30 cellular contexts compared by ENCODE assay signal in the genomic region with DNA sequence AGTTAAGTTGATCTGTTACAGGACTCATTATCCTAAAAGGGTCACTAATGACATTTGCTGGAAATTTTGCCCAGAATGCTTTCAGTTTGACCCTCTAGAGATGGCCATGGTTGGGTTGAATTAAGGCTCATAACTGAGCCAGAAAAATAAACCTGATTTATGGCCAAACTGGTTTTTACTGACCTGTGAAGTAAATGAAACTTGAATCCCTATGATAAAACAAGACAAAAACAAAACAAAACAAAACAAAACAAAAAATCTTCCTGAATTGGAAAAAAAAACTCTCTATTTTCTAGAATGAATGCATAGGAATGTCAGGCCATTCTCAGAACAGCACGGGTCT.
"Had no signal": no experiment of that assay in that cellular context is flagged by ENCODE, and none has a peak within 500 bp of the region (broad histone marks: within the 10 kb centered on the region; RNA-seq: fewer than 3 reads in every experiment).

No MANE protein-coding gene starts in this region.

- H3K4me3 Mint-ChIP-seq: activated B cell treated with CpG ODN at 0.5 μM for 24 hours; activated CD4-positive, alpha-beta T cell treated with anti-CD3 and anti-CD28 coated beads, Interleukin-2, amount 10 ng/mL, durations not matched to agents 24 days and 14 days; activated naive CD4-positive, alpha-beta T cell treated with anti-CD3 and anti-CD28 coated beads for 36 hours; activated naive CD8-positive, alpha-beta T cell; activated T-cell treated with anti-CD3 and anti-CD28 coated beads, Interleukin-2, amount 50 U/mL, for 4 hours; activated T-helper 17 cell treated with anti-CD3 and anti-CD28 coated beads, Interleukin-2, amount 50 U/mL, for 72 hours; brain; T-cell had no signal

- H3K4me1 ChIP-seq: Peyer's patch had no signal

- H3K27ac ChIP-seq: cardiac muscle cell, Peyer's patch, RWPE1, SJSA1 had no signal

- H3K36me3 ChIP-seq: cardiac muscle cell, MG63, Peyer's patch, SJSA1 had no signal

- H3K4me1 Mint-ChIP-seq: activated B cell treated with CpG ODN at 0.5 μM for 24 hours; activated CD4-positive, alpha-beta T cell treated with anti-CD3 and anti-CD28 coated beads, Interleukin-2, amount 10 ng/mL, durations not matched to agents 24 days and 14 days; activated T-helper 17 cell treated with anti-CD3 and anti-CD28 coated beads, Interleukin-2, amount 50 U/mL, for 72 hours; T-cell had no signal

- H3K9me3 Mint-ChIP-seq: activated naive CD4-positive, alpha-beta T cell treated with anti-CD3 and anti-CD28 coated beads for 36 hours; activated T-helper 17 cell treated with anti-CD3 and anti-CD28 coated beads, Interleukin-2, amount 50 U/mL, for 72 hours had no signal

- H3K27ac Mint-ChIP-seq: activated B cell treated with CpG ODN at 0.5 μM for 24 hours; activated CD4-positive, alpha-beta T cell treated with anti-CD3 and anti-CD28 coated beads, Interleukin-2, amount 10 ng/mL, durations not matched to agents 24 days and 14 days; activated naive CD4-positive, alpha-beta T cell treated with anti-CD3 and anti-CD28 coated beads for 36 hours; activated naive CD8-positive, alpha-beta T cell; activated T-helper 17 cell treated with anti-CD3 and anti-CD28 coated beads, Interleukin-2, amount 50 U/mL, for 72 hours; T-cell had no signal

- FAIRE-seq: TTC549 had no signal

- H3K36me3 Mint-ChIP-seq: activated naive CD8-positive, alpha-beta T cell; brain; T-cell had no signal

- H3K4me3 ChIP-seq: cardiac muscle cell, MG63, Peyer's patch, SJSA1 had no signal

- H3K27me3 ChIP-seq: cardiac muscle cell, MG63, Peyer's patch, SJSA1 had no signal

- DNase-seq: activated B cell treated with CpG ODN at 0.5 μM for 24 hours; activated CD4-positive, alpha-beta T cell treated with anti-CD3 and anti-CD28 coated beads for 1 hour; activated CD4-positive, alpha-beta T cell treated with anti-CD3 and anti-CD28 coated beads, Interleukin-2, amount 10 ng/mL, durations not matched to agents 24 days and 14 days; activated CD4-positive, alpha-beta T cell treated with anti-CD3 and anti-CD28 coated beads, Interleukin-2, amount 50 U/mL, for 48 hours; activated gamma-delta T cell; activated naive CD4-positive, alpha-beta T cell treated with anti-CD3 and anti-CD28 coated beads for 36 hours; activated T-cell treated with anti-CD3 and anti-CD28 coated beads, Interleukin-2, amount 50 U/mL, for 4 hours; amygdala; MG63; NCI-H1092 treated with DMSO at 0.1 percent for 48 hours; NCI-H1417 treated with DMSO at 0.1 percent for 48 hours; NCI-H1694; NCI-H2029; NCI-H2107; NCI-H2171 treated with DMSO at 0.1 percent for 48 hours; NCI-H510A; NCI-H526 treated with DMSO at 0.1 percent for 48 hours; NCI-H82; Peyer's patch; Right ventricle myocardium superior; T-cell; T-helper 2 cell; T1000 had no signal

- H3K9me3 ChIP-seq: MG63, Peyer's patch, SJSA1 had no signal
